1 cellular context compared by ENCODE assay signal in the genomic region with DNA sequence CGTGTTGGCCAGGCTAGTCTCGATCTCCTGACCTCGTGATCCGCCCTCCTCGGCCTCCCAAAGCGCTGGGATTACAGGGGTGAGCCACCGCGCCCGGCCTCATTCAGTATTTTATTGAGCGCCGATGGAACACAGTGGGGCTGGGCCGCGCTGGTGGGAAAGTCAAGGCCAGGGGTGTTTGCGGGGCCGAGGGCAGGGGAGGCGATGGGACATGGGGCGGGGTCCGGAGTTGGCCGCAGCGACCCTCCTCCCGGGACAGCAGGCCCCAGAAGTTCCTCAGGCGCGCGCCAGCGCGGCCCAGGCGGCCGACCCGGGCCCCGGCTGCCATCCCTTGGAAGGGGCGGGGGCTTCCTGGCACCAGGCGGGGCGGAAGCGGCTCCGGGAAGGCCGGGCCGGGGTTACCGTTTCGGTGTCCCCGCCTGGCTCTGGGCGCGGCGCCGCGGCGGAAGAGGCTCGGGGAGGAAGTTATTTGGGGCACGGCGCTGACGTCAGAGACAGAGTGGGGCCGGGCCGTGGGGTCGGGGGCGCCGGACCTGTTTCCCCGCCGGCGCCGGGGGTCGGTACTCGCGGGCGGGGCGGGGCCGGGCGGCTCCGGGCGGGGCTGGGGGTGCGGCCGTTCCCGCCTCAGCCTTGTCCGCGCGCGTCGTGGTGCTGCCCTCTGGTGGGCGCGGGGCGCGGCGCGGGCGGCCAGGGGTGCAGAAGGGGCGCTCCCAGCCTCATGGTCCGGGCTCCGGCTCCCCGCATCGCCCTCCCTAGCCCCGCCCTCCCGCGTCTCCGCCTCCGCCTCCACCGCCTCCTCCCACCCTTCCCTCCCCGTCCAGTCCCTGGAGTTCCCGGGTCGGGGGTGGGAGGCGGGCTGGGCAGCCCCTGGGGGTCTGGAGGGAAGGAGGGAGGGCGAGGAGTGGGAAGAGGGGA.
TF ChIP-seq lines count a peak whose summit lies in the region.

No MANE protein-coding gene starts in this region.

TF ChIP-seq in K562, 482 proteins besides CTCF, POLR2A, EP300 and RAD21 (continued from another document and continues in another):
- TF ChIP-seq, protein P1, sequence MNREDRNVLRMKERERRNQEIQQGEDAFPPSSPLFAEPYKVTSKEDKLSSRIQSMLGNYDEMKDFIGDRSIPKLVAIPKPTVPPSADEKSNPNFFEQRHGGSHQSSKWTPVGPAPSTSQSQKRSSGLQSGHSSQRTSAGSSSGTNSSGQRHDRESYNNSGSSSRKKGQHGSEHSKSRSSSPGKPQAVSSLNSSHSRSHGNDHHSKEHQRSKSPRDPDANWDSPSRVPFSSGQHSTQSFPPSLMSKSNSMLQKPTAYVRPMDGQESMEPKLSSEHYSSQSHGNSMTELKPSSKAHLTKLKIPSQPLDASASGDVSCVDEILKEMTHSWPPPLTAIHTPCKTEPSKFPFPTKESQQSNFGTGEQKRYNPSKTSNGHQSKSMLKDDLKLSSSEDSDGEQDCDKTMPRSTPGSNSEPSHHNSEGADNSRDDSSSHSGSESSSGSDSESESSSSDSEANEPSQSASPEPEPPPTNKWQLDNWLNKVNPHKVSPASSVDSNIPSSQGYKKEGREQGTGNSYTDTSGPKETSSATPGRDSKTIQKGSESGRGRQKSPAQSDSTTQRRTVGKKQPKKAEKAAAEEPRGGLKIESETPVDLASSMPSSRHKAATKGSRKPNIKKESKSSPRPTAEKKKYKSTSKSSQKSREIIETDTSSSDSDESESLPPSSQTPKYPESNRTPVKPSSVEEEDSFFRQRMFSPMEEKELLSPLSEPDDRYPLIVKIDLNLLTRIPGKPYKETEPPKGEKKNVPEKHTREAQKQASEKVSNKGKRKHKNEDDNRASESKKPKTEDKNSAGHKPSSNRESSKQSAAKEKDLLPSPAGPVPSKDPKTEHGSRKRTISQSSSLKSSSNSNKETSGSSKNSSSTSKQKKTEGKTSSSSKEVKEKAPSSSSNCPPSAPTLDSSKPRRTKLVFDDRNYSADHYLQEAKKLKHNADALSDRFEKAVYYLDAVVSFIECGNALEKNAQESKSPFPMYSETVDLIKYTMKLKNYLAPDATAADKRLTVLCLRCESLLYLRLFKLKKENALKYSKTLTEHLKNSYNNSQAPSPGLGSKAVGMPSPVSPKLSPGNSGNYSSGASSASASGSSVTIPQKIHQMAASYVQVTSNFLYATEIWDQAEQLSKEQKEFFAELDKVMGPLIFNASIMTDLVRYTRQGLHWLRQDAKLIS (CRISPR knock-in tag; IDR thresholded peaks at IDR 0.05) = 0 out of 2 replicates have a peak, but pooled peaks have one; percentile 65
- TF ChIP-seq MAX (CRISPR knock-in tag; IDR thresholded peaks at IDR 0.05) = peak; percentile 50; the same call in 1 of the 2 replicates
- TF ChIP-seq SMAD4 (CRISPR knock-in tag; conservative IDR thresholded peaks at IDR 0.05) = peak; percentile 76
- peak; percentile 62 for TF ChIP-seq CCNT2 (IDR thresholded peaks at IDR 0.05; ENCODE audit: borderline replicate concordance, extremely low read depth, insufficient read length, low read depth, low read length)
- TF ChIP-seq ASH1L (IDR thresholded peaks at IDR 0.05; ENCODE audit: borderline replicate concordance, low read depth, partially characterized antibody) = no peak
- no peak for TF ChIP-seq MCM7 (IDR thresholded peaks at IDR 0.05)
- TF ChIP-seq ARHGAP35 (IDR thresholded peaks at IDR 0.05; ENCODE audit: partially characterized antibody) = no peak
- TF ChIP-seq DACH1 (IDR thresholded peaks at IDR 0.05; ENCODE audit: partially characterized antibody) = no peak
- no peak for TF ChIP-seq TFAM (CRISPR knock-in tag; conservative IDR thresholded peaks at IDR 0.05)
- peak in 1 of 2 experiments; percentile 31; a peak in 1 of 4 replicates for TF ChIP-seq SIN3A (IDR thresholded peaks at IDR 0.05; ENCODE audit: borderline replicate concordance in 2 of 2, control insufficient read depth in 1 of 2, low read depth in 2 of 2, low read length in 2 of 2)
- TF ChIP-seq, protein P2, sequence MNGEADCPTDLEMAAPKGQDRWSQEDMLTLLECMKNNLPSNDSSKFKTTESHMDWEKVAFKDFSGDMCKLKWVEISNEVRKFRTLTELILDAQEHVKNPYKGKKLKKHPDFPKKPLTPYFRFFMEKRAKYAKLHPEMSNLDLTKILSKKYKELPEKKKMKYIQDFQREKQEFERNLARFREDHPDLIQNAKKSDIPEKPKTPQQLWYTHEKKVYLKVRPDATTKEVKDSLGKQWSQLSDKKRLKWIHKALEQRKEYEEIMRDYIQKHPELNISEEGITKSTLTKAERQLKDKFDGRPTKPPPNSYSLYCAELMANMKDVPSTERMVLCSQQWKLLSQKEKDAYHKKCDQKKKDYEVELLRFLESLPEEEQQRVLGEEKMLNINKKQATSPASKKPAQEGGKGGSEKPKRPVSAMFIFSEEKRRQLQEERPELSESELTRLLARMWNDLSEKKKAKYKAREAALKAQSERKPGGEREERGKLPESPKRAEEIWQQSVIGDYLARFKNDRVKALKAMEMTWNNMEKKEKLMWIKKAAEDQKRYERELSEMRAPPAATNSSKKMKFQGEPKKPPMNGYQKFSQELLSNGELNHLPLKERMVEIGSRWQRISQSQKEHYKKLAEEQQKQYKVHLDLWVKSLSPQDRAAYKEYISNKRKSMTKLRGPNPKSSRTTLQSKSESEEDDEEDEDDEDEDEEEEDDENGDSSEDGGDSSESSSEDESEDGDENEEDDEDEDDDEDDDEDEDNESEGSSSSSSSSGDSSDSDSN (IDR thresholded peaks at IDR 0.05; ENCODE audit: borderline replicate concordance in 1 of 2, low read depth in 2 of 2, low read length in 2 of 2) = peak; percentile 72 to 78; a peak in 2 of 4 replicates
- TF ChIP-seq STAT6 (CRISPR knock-in tag; IDR thresholded peaks at IDR 0.05) = no peak
- TF ChIP-seq KDM5B (IDR thresholded peaks at IDR 0.05; ENCODE audit: insufficient replicate concordance, low read depth, low read length) = peak; percentile 49
- no peak for TF ChIP-seq ZNF764 (CRISPR knock-in tag; IDR thresholded peaks at IDR 0.05; ENCODE audit: low read depth)
- TF ChIP-seq RBFOX2 (IDR thresholded peaks at IDR 0.05; ENCODE audit: low read depth, low read length) = peak; percentile 84
- no peak for TF ChIP-seq RBM25 (IDR thresholded peaks at IDR 0.05; ENCODE audit: low read depth, low read length, severe bottlenecking)
- TF ChIP-seq CREM (IDR thresholded peaks at IDR 0.05; ENCODE audit: low read depth) = peak; percentile 97
- TF ChIP-seq, protein P3, sequence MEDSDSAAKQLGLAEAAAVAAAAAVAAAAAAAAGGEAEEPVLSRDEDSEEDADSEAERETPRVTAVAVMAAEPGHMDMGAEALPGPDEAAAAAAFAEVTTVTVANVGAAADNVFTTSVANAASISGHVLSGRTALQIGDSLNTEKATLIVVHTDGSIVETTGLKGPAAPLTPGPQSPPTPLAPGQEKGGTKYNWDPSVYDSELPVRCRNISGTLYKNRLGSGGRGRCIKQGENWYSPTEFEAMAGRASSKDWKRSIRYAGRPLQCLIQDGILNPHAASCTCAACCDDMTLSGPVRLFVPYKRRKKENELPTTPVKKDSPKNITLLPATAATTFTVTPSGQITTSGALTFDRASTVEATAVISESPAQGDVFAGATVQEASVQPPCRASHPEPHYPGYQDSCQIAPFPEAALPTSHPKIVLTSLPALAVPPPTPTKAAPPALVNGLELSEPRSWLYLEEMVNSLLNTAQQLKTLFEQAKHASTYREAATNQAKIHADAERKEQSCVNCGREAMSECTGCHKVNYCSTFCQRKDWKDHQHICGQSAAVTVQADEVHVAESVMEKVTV (CRISPR knock-in tag; IDR thresholded peaks at IDR 0.05) = no peak
- TF ChIP-seq NR2C2 (CRISPR knock-in tag; IDR thresholded peaks at IDR 0.05) = no peak
- peak; percentile 82 for TF ChIP-seq NR2C2 (tag; IDR thresholded peaks at IDR 0.05)
- TF ChIP-seq, protein P4, sequence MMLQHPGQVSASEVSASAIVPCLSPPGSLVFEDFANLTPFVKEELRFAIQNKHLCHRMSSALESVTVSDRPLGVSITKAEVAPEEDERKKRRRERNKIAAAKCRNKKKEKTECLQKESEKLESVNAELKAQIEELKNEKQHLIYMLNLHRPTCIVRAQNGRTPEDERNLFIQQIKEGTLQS (IDR thresholded peaks at IDR 0.05) = peak; percentile 44; the same call in 1 of the 2 replicates
- TF ChIP-seq, protein P4 (CRISPR knock-in tag; conservative IDR thresholded peaks at IDR 0.05) = no peak
- TF ChIP-seq HCFC1 (IDR thresholded peaks at IDR 0.05; ENCODE audit: low read depth, low read length) = peak; percentile 80
- no peak for TF ChIP-seq CEBPG (CRISPR knock-in tag; IDR thresholded peaks at IDR 0.05)
- no peak for TF ChIP-seq CEBPG (tag; conservative IDR thresholded peaks at IDR 0.05 in 1 of 2, IDR thresholded peaks at IDR 0.05 in 1 of 2)
- no peak for TF ChIP-seq ZSCAN32 (CRISPR knock-in tag; IDR thresholded peaks at IDR 0.05)
- TF ChIP-seq KLF13 (tag; IDR thresholded peaks at IDR 0.05; ENCODE audit: borderline replicate concordance, low read depth) = no peak
- peak; percentile 75 for TF ChIP-seq MYC (IDR thresholded peaks at IDR 0.05; ENCODE audit: low read depth, low read length)
- TF ChIP-seq MYC (CRISPR knock-in tag; IDR thresholded peaks at IDR 0.05; ENCODE audit: borderline replicate concordance, low read depth) = no peak
- no peak for TF ChIP-seq PCBP2 (IDR thresholded peaks at IDR 0.05; ENCODE audit: low read depth, low read length, poor library complexity, severe bottlenecking)
- TF ChIP-seq, protein P5, sequence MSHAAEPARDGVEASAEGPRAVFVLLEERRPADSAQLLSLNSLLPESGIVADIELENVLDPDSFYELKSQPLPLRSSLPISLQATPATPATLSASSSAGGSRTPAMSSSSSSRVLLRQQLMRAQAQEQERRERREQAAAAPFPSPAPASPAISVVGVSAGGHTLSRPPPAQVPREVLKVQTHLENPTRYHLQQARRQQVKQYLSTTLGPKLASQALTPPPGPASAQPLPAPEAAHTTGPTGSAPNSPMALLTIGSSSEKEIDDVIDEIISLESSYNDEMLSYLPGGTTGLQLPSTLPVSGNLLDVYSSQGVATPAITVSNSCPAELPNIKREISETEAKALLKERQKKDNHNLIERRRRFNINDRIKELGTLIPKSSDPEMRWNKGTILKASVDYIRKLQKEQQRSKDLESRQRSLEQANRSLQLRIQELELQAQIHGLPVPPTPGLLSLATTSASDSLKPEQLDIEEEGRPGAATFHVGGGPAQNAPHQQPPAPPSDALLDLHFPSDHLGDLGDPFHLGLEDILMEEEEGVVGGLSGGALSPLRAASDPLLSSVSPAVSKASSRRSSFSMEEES (CRISPR knock-in tag; IDR thresholded peaks at IDR 0.05) = peak; percentile 3; the same call in 1 of the 2 replicates
- TF ChIP-seq, protein P6, sequence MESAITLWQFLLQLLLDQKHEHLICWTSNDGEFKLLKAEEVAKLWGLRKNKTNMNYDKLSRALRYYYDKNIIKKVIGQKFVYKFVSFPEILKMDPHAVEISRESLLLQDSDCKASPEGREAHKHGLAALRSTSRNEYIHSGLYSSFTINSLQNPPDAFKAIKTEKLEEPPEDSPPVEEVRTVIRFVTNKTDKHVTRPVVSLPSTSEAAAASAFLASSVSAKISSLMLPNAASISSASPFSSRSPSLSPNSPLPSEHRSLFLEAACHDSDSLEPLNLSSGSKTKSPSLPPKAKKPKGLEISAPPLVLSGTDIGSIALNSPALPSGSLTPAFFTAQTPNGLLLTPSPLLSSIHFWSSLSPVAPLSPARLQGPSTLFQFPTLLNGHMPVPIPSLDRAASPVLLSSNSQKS (CRISPR knock-in tag; IDR thresholded peaks at IDR 0.05) = no peak
- no peak for TF ChIP-seq ZNF140 (CRISPR knock-in tag; IDR thresholded peaks at IDR 0.05)
- TF ChIP-seq, protein P7, sequence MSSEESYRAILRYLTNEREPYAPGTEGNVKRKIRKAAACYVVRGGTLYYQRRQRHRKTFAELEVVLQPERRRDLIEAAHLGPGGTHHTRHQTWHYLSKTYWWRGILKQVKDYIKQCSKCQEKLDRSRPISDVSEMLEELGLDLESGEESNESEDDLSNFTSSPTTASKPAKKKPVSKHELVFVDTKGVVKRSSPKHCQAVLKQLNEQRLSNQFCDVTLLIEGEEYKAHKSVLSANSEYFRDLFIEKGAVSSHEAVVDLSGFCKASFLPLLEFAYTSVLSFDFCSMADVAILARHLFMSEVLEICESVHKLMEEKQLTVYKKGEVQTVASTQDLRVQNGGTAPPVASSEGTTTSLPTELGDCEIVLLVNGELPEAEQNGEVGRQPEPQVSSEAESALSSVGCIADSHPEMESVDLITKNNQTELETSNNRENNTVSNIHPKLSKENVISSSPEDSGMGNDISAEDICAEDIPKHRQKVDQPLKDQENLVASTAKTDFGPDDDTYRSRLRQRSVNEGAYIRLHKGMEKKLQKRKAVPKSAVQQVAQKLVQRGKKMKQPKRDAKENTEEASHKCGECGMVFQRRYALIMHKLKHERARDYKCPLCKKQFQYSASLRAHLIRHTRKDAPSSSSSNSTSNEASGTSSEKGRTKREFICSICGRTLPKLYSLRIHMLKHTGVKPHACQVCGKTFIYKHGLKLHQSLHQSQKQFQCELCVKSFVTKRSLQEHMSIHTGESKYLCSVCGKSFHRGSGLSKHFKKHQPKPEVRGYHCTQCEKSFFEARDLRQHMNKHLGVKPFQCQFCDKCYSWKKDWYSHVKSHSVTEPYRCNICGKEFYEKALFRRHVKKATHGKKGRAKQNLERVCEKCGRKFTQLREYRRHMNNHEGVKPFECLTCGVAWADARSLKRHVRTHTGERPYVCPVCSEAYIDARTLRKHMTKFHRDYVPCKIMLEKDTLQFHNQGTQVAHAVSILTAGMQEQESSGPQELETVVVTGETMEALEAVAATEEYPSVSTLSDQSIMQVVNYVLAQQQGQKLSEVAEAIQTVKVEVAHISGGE (CRISPR knock-in tag; IDR thresholded peaks at IDR 0.05) = peak; percentile 94 to 99 (median 97); a peak in 5 of 6 replicates
- no peak for TF ChIP-seq BRD4 (IDR thresholded peaks at IDR 0.05)
- peak; percentile 58 for TF ChIP-seq SUPT5H (IDR thresholded peaks at IDR 0.05)
